ENCODE assay signal across 1 cellular context in genomic region chr10:119415536-119416527, GRCh38.
TF ChIP-seq lines count a peak whose summit lies in the region.

No MANE protein-coding gene starts in this region.

TF ChIP-seq in IMR-90, 13 proteins besides CTCF, POLR2A, EP300 and RAD21:
- TF ChIP-seq SMC3 (IDR thresholded peaks at IDR 0.05; ENCODE audit: low read depth, low read length) = no peak
- no peak for TF ChIP-seq RCOR1 (IDR thresholded peaks at IDR 0.05; ENCODE audit: insufficient replicate concordance, low read length)
- TF ChIP-seq NFE2L2 (IDR thresholded peaks at IDR 0.05; ENCODE audit: low read depth, low read length) = no peak
- no peak for TF ChIP-seq CEBPB (IDR thresholded peaks at IDR 0.05; ENCODE audit: low read depth, low read length)
